Comparison of ENCODE assay signal across 29 cellular contexts in genomic region chr16:55236655-55237054, GRCh38.
"Had no signal": no experiment of that assay in that cellular context is flagged by ENCODE, and none has a peak within 500 bp of the region (broad histone marks: within the 10 kb centered on the region; RNA-seq: fewer than 3 reads in every experiment).

No MANE protein-coding gene starts in this region.

- H2AFZ ChIP-seq: hepatocyte had no signal

- H3K4me3 Mint-ChIP-seq: dendritic cell treated with granulocyte-macrophage colony-stimulating factor and Interleukin-4, amounts not matched to agents 40 ng/mL and 50 ng/mL, for 4 days; effector memory CD8-positive, alpha-beta T cell; endodermal cell had no signal

- H3K4me3 ChIP-seq: colonic mucosa, coronary artery, dorsolateral prefrontal cortex, esophagus squamous epithelium, gastrocnemius medialis, gastroesophageal sphincter, heart left ventricle, heart right ventricle, hepatocyte had no signal

- ATAC-seq: effector memory CD8-positive, alpha-beta T cell; esophagus mucosa; foreskin keratinocyte; gastrocnemius medialis; gastroesophageal sphincter; heart left ventricle; heart right ventricle had no signal

- H3K36me3 ChIP-seq: colonic mucosa, esophagus squamous epithelium, gastrocnemius medialis, gastroesophageal sphincter, heart left ventricle, heart right ventricle had no signal

- H3K79me2 ChIP-seq: hepatocyte had no signal

- DNase-seq: colonic mucosa; cortex of kidney; dermis blood vessel endothelial cell; dorsolateral prefrontal cortex; effector CD4-positive, alpha-beta T cell; effector CD8-positive, alpha-beta T cell; effector memory CD4-positive, alpha-beta T cell; effector memory CD8-positive, alpha-beta T cell; endodermal cell; erythroblast; esophagus squamous epithelium; foreskin fibroblast; foreskin keratinocyte; foreskin melanocyte; gastrocnemius medialis; glutamatergic neuron; head of caudate nucleus; heart left ventricle; heart right ventricle; hippocampal formation had no signal

- H3K4me2 ChIP-seq: hepatocyte had no signal

- FAIRE-seq: endometrium, endothelial cell of umbilical vein, frontal cortex had no signal

- H3K27ac Mint-ChIP-seq: dendritic cell treated with granulocyte-macrophage colony-stimulating factor and Interleukin-4, amounts not matched to agents 40 ng/mL and 50 ng/mL, for 4 days; effector memory CD8-positive, alpha-beta T cell; endodermal cell had no signal

- H3K27ac ChIP-seq: colonic mucosa, coronary artery, dorsolateral prefrontal cortex, epithelial cell of prostate, esophagus squamous epithelium, foreskin keratinocyte, gastrocnemius medialis, gastroesophageal sphincter, heart left ventricle, heart right ventricle, hepatocyte had no signal

- H3K4me1 ChIP-seq: colonic mucosa, esophagus squamous epithelium, foreskin keratinocyte, gastrocnemius medialis, gastroesophageal sphincter, heart left ventricle, heart right ventricle had no signal

- H3K27me3 ChIP-seq: colonic mucosa, foreskin keratinocyte, gastrocnemius medialis had no signal

- H3K9me3 ChIP-seq: colonic mucosa, esophagus squamous epithelium, gastrocnemius medialis, gastroesophageal sphincter, heart left ventricle, heart right ventricle had no signal

- H3K9me3 Mint-ChIP-seq: dendritic cell treated with granulocyte-macrophage colony-stimulating factor and Interleukin-4, amounts not matched to agents 40 ng/mL and 50 ng/mL, for 4 days; endodermal cell had no signal
